ENCODE assay signal across 26 cellular contexts in the genomic region with DNA sequence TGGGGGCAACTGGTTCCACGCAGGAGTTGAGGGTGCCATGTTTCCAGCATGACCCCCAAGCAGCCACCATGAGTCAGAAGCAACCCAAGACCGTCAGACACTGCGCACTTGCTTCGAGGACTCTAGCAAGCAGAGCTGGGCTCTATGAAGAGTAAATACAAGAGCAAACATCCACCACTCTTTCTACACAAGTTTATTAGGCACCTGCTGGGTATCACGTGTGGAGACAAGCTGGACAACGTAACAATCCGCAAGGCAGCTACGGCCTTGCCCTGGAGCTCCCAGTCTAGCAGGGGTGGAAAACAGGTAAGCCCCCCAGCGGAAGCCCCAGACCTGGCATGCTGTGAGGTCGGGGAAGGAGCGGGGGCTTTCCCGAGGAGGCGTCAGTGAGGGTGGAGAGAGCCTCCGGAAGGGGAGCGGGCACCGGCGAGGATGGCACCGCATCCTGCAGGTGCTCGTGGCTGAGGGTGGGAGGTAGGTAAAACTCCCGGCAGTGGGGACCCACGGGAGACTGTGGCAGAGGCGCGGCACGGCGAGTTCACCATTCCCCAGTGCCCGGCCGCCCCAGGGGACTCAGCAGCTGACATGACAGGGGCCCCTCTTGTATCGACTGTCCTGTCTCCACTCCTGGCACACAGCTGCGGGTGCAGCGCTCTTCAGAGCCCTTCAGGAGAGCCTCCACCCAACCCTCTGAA. TPM values are rescaled to one million over a fixed set of nuclear protein-coding genes. Genes with fewer than 3 reads are reported as not detected.
"Had no signal": no experiment of that assay in that cellular context is flagged by ENCODE, and none has a peak within 500 bp of the region (broad histone marks: within the 10 kb centered on the region; RNA-seq: fewer than 3 reads in every experiment).

No MANE protein-coding gene starts in this region.

- H3K36me3 ChIP-seq: ascending aorta, WERI-Rb-1 had no signal

- H3K27me3 ChIP-seq: ascending aorta had no signal

- DNase-seq: activated CD4-positive, alpha-beta T cell treated with anti-CD3 and anti-CD28 coated beads for 48 hours; activated CD4-positive, alpha-beta T cell treated with anti-CD3 and anti-CD28 coated beads, Interleukin-2, amount 50 U/mL, for 4 hours; activated CD4-positive, CD25-positive, alpha-beta regulatory T cell treated with anti-CD3 and anti-CD28 coated beads, Interleukin-2, amount 50 U/mL, for 72 hours; activated CD8-positive, alpha-beta memory T cell treated with anti-CD3 and anti-CD28 coated beads, Interleukin-2, amount 50 U/mL, for 48 hours; activated CD8-positive, alpha-beta T cell treated with anti-CD3 and anti-CD28 coated beads, Interleukin-2, amount 10 ng/mL, durations not matched to agents 7 days and 5 days; activated naive CD8-positive, alpha-beta T cell treated with anti-CD3 and anti-CD28 coated beads, Interleukin-2, amount 50 U/mL, for 24 hours; activated T-cell treated with anti-CD3 and anti-CD28 coated beads, Interleukin-2, amount 50 U/mL, for 1 hour; amniotic stem cell; KG1; NCI-H1105 treated with DMSO at 0.1 percent for 48 hours; NCI-H1436 treated with DMSO at 0.1 percent for 48 hours; NCI-H1930; NCI-H2171; NCI-H2227 treated with DMSO at 0.1 percent for 48 hours; NCI-H446 treated with DMSO at 0.1 percent for 48 hours; NCI-H524 treated with DMSO at 0.1 percent for 48 hours; NCI-H82; SIG-M5; T-cell; T-helper 2 cell; T1000; WERI-Rb-1 had no signal

- H3K9me3 ChIP-seq: ascending aorta had no signal

- H3K4me3 ChIP-seq: ascending aorta, SK-N-MC had no signal

- H3K27ac Mint-ChIP-seq: activated CD8-positive, alpha-beta T cell treated with anti-CD3 and anti-CD28 coated beads, Interleukin-2, amount 10 ng/mL, durations not matched to agents 7 days and 5 days; activated naive CD4-positive, alpha-beta T cell treated with anti-CD3 and anti-CD28 coated beads, Interleukin-2, amount 50 U/mL, for 24 hours; activated naive CD8-positive, alpha-beta T cell treated with anti-CD3 and anti-CD28 coated beads, Interleukin-2, amount 50 U/mL, for 24 hours; T-cell had no signal

- H3K4me3 Mint-ChIP-seq: activated CD8-positive, alpha-beta T cell treated with anti-CD3 and anti-CD28 coated beads, Interleukin-2, amount 10 ng/mL, durations not matched to agents 7 days and 5 days; activated naive CD4-positive, alpha-beta T cell treated with anti-CD3 and anti-CD28 coated beads, Interleukin-2, amount 50 U/mL, for 24 hours; activated naive CD8-positive, alpha-beta T cell treated with anti-CD3 and anti-CD28 coated beads, Interleukin-2, amount 50 U/mL, for 24 hours; brain; T-cell had no signal

- H3K27ac ChIP-seq: ascending aorta, SK-N-MC, WERI-Rb-1 had no signal

- H3K9me3 Mint-ChIP-seq: activated naive CD4-positive, alpha-beta T cell treated with anti-CD3 and anti-CD28 coated beads, Interleukin-2, amount 50 U/mL, for 24 hours; T-cell had no signal

- H3K4me1 ChIP-seq: ascending aorta had no signal

RNA-seq across cellular contexts. Expression of a gene that starts 33.6 kb away (rescaled TPM):
- total RNA-seq: ascending aorta had no signal
